ENCODE assay signal across 8 cellular contexts in genomic region chr11:68118753-68119448, GRCh38. TPM values are rescaled to one million over a fixed set of nuclear protein-coding genes. Genes with fewer than 3 reads are reported as not detected.
DNase-seq lines count a peak whose midpoint lies in the region; ATAC-seq and TF ChIP-seq lines count a peak whose summit lies in the region.

No MANE protein-coding gene starts in this region.

- H3K9me3 ChIP-seq in osteoblast (ENCODE audit: low read depth, low read length) (no peaks in the 10 kb centered on the region), aorta (ENCODE audit: control insufficient read depth, low read length) (no peaks in the 10 kb centered on the region)

- peak overlapping the region; percentile 43 for H3K4me2 ChIP-seq in osteoblast (ENCODE audit: insufficient read depth, low read length)

- H3K4me1 ChIP-seq in osteoblast (ENCODE audit: insufficient read depth, low read length), result peaks cover 35% of the 10 kb centered on the region
- H3K4me1 ChIP-seq in aorta (ENCODE audit: control insufficient read depth in 1 of 2, insufficient read depth in 2 of 2, low read length in 2 of 2), result no peaks in the 10 kb centered on the region

- H3K27me3 ChIP-seq in osteoblast (ENCODE audit: insufficient read depth, low read length) (no peaks in the 10 kb centered on the region), aorta (ENCODE audit: control insufficient read depth in 1 of 2, insufficient read depth in 2 of 2, low read length in 1 of 2) (no peaks in the 10 kb centered on the region)

- H3K79me2 ChIP-seq in osteoblast (ENCODE audit: insufficient read depth, low read length), result peaks cover 55% of the 10 kb centered on the region

- H3K4me3 ChIP-seq in osteoblast (ENCODE audit: insufficient read depth, low read length), result no peak overlapping the region
- no peak overlapping the region for H3K4me3 ChIP-seq in aorta (ENCODE audit: low read length in 2 of 2)

- H2AFZ ChIP-seq in osteoblast (ENCODE audit: low read length), result peak overlapping the region; percentile 30

- WGBS in aorta, 2 donors, result 89 to 91% methylated on average over 4 of the region's 4 CpGs

- DNase-seq in GM10266 (ENCODE audit: extremely low spot score), result peak; percentile 74
- DNase-seq in NCI-H2029 (lab: John Stamatoyannopoulos, UW), result peak; percentile 36
- peak; percentile 20 for DNase-seq in dermis blood vessel endothelial cell
- DNase-seq in osteoblast (ENCODE audit: insufficient read length, low spot score, missing footprints), result peak; percentile 42
- DNase-seq in GM03348 (ENCODE audit: low spot score), result no peak
- no peak for DNase-seq in aorta
- DNase-seq in NCI-H1092 treated with DMSO at 0.1 percent for 48 hours (lab: John Stamatoyannopoulos, UW), result no peak

- H4K20me1 ChIP-seq in osteoblast (ENCODE audit: insufficient read depth, low read length), result peaks cover 10% of the 10 kb centered on the region

- H3K27ac ChIP-seq in osteoblast (ENCODE audit: low read depth, low read length) (peak overlapping the region; percentile 4), aorta (ENCODE audit: low read depth in 1 of 2, low read length in 2 of 2) (no peak overlapping the region)

- ATAC-seq in aorta (ENCODE audit: low FRiP score), result no peak
- ATAC-seq in HG02610 (IDR thresholded peaks at IDR 0.05; ENCODE audit: unreplicated experiment), result no peak

- H3K36me3 ChIP-seq in osteoblast (ENCODE audit: insufficient read depth, low read length) (no peaks in the 10 kb centered on the region), aorta (ENCODE audit: control insufficient read depth in 1 of 2, insufficient read depth in 2 of 2, low read length in 1 of 2) (no peaks in the 10 kb centered on the region)

- no peak for TF ChIP-seq CTCF in GM10266 (IDR thresholded peaks at IDR 0.05; ENCODE audit: control insufficient read depth, insufficient read depth, low read depth, missing control alignments)
- TF ChIP-seq CTCF in osteoblast (IDR thresholded peaks at IDR 0.05; ENCODE audit: extremely low read depth, low read depth, low read length), result no peak

- intact Hi-C loops in aorta (cut with DNase I), result no loop called here

RNA-seq across cellular contexts. Expression of gene CHKA, which starts 2.3 kb away (rescaled TPM):
- 32.8 and 38.4 TPM in 2 replicates for total RNA-seq in dermis blood vessel endothelial cell
- 26.5 and 29.0 TPM in 2 replicates for total RNA-seq in osteoblast
- 10 to 100 TPM; 15.2 to 19.9 TPM for total RNA-seq in aorta
- 1 to 10 TPM; 8.2 to 8.9 TPM for polyA plus RNA-seq in aorta

Comparison
In these comparisons a context has a peak if more than half of its experiments do, and no peak if none do; other contexts are left out.
1. DNase-seq: peak in GM10266 (single experiment), NCI-H2029 (single experiment), dermis blood vessel endothelial cell (single experiment) and osteoblast (single experiment); none in GM03348 (single experiment), aorta (0 of 2) and NCI-H1092 treated with DMSO at 0.1 percent for 48 hours (single experiment).